1 cellular context compared by ENCODE assay signal in the genomic region with DNA sequence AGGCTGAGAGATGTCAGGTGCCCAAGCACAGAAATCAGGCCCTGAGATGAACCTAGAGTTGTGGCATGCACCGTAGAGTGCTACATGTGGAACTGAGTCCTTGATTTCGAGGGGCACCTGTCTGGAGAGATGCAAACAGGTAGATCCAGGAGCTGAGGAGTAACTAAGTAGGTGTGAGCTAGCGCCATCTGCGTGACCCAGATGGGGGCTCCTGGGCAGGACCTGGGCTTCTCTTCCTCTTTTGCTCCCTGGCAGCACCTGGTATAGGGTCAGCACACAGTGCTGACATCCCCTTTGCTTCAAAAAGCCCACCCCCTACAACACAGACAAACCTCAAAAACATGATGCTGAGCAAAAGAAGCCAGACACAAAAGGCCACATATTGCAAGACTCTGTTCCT.
TF ChIP-seq lines count a peak whose summit lies in the region.

No MANE protein-coding gene starts in this region.

TF ChIP-seq in GM12878, 131 proteins besides CTCF, POLR2A, EP300 and RAD21:
- TF ChIP-seq SMAD5 (IDR thresholded peaks at IDR 0.05; ENCODE audit: low read depth): no peak
- no peak for TF ChIP-seq SP1 (IDR thresholded peaks at IDR 0.05; ENCODE audit: low read depth, low read length)
